Comparison of ENCODE assay signal across 25 cellular contexts in the genomic region with DNA sequence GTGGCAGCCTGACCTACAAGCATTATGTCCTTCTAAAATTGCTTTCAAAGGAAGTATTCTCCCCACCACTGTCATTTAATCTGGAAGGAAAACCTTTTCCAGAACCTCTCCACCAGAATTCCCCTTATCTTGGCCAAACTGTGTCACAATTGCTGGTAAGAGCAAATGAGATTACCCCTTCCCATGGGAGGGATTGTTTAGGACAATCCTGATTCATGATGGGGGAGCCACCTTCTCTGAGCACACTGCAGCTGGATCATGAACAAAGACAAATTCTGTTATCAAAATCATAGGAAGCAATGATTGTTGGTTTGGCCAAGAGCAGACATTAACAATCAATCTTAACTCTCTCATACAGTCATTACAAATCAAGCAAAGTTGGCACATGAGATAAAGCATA. TPM values are rescaled to one million over a fixed set of nuclear protein-coding genes. Genes with fewer than 3 reads are reported as not detected.
"Had no signal": no experiment of that assay in that cellular context is flagged by ENCODE, and none has a peak within 500 bp of the region (broad histone marks: within the 10 kb centered on the region; RNA-seq: fewer than 3 reads in every experiment).

No MANE protein-coding gene starts in this region.

- H3K79me2 ChIP-seq: parathyroid adenoma had no signal

- DNase-seq: activated gamma-delta T cell treated with Interleukin-2 at 50 U/mL for 16 hours; activated T-cell treated with anti-CD3 and anti-CD28 coated beads, Interleukin-2, amount 50 U/mL, for 1 hour; central memory CD4-positive, alpha-beta T cell; effector memory CD8-positive, alpha-beta T cell; heart right ventricle; islet precursor cell; left cardiac atrium; nephron progenitor cell; right lobe of liver; stimulated activated CD4-positive, alpha-beta T cell treated with anti-CD3 and anti-CD28 coated beads, Interleukin-2, amount 100 ng/mL, for 24 hours; stimulated activated naive CD8-positive, alpha-beta T cell treated with anti-CD3 and anti-CD28 coated beads, Interleukin-15, amount 100 ng/mL, for 72 hours; T-cell; transverse colon had no signal

- H3K4me1 ChIP-seq: parathyroid adenoma had no signal

- H3K27ac ChIP-seq: heart right ventricle, parathyroid adenoma, right lobe of liver had no signal

- H3K9ac ChIP-seq: parathyroid adenoma had no signal

- H3K9me3 ChIP-seq: ascending aorta, esophagus muscularis mucosa, right lobe of liver, transverse colon had no signal

- H3K36me3 ChIP-seq: ascending aorta, esophagus muscularis mucosa, heart right ventricle, right lobe of liver, transverse colon had no signal

- FAIRE-seq: colon, TTC549 had no signal

- H3K27me3 ChIP-seq: ascending aorta, dorsolateral prefrontal cortex, esophagus muscularis mucosa, heart right ventricle, right lobe of liver, transverse colon had no signal

- H2AFZ ChIP-seq: parathyroid adenoma had no signal

- H3K4me3 ChIP-seq: ascending aorta, dorsolateral prefrontal cortex, esophagus muscularis mucosa, heart right ventricle, right lobe of liver, skin epidermis, transverse colon had no signal

- ATAC-seq: activated naive CD4-positive, alpha-beta T cell treated with anti-CD3 and anti-CD28 coated beads, Interleukin-2, amount 50 U/mL, for 72 hours; effector memory CD8-positive, alpha-beta T cell; heart right ventricle; left cardiac atrium; right lobe of liver; stimulated activated effector memory CD8-positive, alpha-beta T cell treated with anti-CD3 and anti-CD28 coated beads, Interleukin-12 subunit alpha, Interleukin-12 subunit beta, amount 100 ng/mL, for 72 hours; stimulated activated naive CD8-positive, alpha-beta T cell treated with anti-CD3 and anti-CD28 coated beads, Interleukin-15, amount 100 ng/mL, for 72 hours; T-cell; WTC11 had no signal

RNA-seq across cellular contexts. Expression of gene ATOH8, which starts 18.1 kb away (rescaled TPM):
- total RNA-seq: activated naive CD4-positive, alpha-beta T cell treated with anti-CD3 and anti-CD28 coated beads, Interleukin-2, amount 50 U/mL, for 72 hours had no signal

RNA-seq across cellular contexts. Expression of gene GNLY, which starts 41.5 kb away (rescaled TPM):
- total RNA-seq: ascending aorta, fibroblast of villous mesenchyme, temporal lobe, WTC11 had no signal
